8 cellular contexts compared by ENCODE assay signal in genomic region chr11:75867778-75868374, GRCh38. TPM values are rescaled to one million over a fixed set of nuclear protein-coding genes. Genes with fewer than 3 reads are reported as not detected.
DNase-seq lines count a peak whose midpoint lies in the region; ATAC-seq, FAIRE-seq and TF ChIP-seq lines count a peak whose summit lies in the region.

No MANE protein-coding gene starts in this region.

- H3K4me1 ChIP-seq in NT2/D1 (ENCODE audit: insufficient read depth, insufficient read length) (no peaks in the 10 kb centered on the region), heart left ventricle (peaks cover 0 to 36% (median 20%) of the 10 kb centered on the region in 12 donors)

- no peak overlapping the region for H3K27ac ChIP-seq in heart left ventricle

- peak; percentile 73 to 89 (median 86) for TF ChIP-seq CTCF in heart left ventricle (IDR thresholded peaks at IDR 0.05)
- TF ChIP-seq CTCF in retinal pigment epithelial cell (conservative IDR thresholded peaks at IDR 0.05; ENCODE audit: low read depth, low read length): peak; percentile 68

- no peak overlapping the region for H3K27ac Mint-ChIP-seq in activated naive CD8-positive, alpha-beta T cell treated with anti-CD3 and anti-CD28 coated beads, Interleukin-2, amount 50 U/mL, for 24 hours

- TF ChIP-seq POLR2A in H54 (IDR thresholded peaks at IDR 0.05; ENCODE audit: low read depth, low read length) (no peak), heart left ventricle (IDR thresholded peaks at IDR 0.05) (no peak)

- DNase-seq in COLO829 (ENCODE audit: low spot score) (peak; percentile 48), H54 (ENCODE audit: insufficient read length, low spot score) (no peak), NT2/D1 (ENCODE audit: low read depth, low spot score) (peak; percentile 9), heart left ventricle (peak in 2 of 5 donors; percentile 17 to 33), retinal pigment epithelial cell (ENCODE audit: low read depth) (no peak)
- DNase-seq in activated naive CD8-positive, alpha-beta T cell treated with anti-CD3 and anti-CD28 coated beads, Interleukin-2, amount 50 U/mL, for 24 hours: peak; percentile 36

- H3K27me3 ChIP-seq in NT2/D1 (ENCODE audit: insufficient read depth, insufficient read length) (no peaks in the 10 kb centered on the region), heart left ventricle (no peaks in the 10 kb centered on the region)

- no peak overlapping the region for H3K4me3 Mint-ChIP-seq in activated naive CD8-positive, alpha-beta T cell treated with anti-CD3 and anti-CD28 coated beads, Interleukin-2, amount 50 U/mL, for 24 hours

- ATAC-seq in activated naive CD8-positive, alpha-beta T cell treated with anti-CD3 and anti-CD28 coated beads, Interleukin-2, amount 50 U/mL, for 24 hours: peak; percentile 28
- ATAC-seq in heart left ventricle (peak; percentile 51 to 75 (median 70)), GM21526 (IDR thresholded peaks at IDR 0.05; ENCODE audit: low FRiP score, unreplicated experiment) (no peak), HG02981 (IDR thresholded peaks at IDR 0.05; ENCODE audit: unreplicated experiment) (no peak)

- H3K4me3 ChIP-seq in NT2/D1 (ENCODE audit: insufficient read length, low read depth) (no peak overlapping the region), heart left ventricle (no peak overlapping the region), retinal pigment epithelial cell (ENCODE audit: low read length) (no peak overlapping the region)

- intact Hi-C loops in heart left ventricle (cut with DNase I): loop anchor here (1.0 to 10.0 kb wide), 8 partner anchors 51 to 323 kb away; partner anchors contain the start of gene UVRAG (in 2 of the 10)

- no peak overlapping the region for H3K9ac ChIP-seq in NT2/D1 (ENCODE audit: insufficient read length, low read depth)

- no peaks in the 10 kb centered on the region for H3K27me3 Mint-ChIP-seq in activated naive CD8-positive, alpha-beta T cell treated with anti-CD3 and anti-CD28 coated beads, Interleukin-2, amount 50 U/mL, for 24 hours

- FAIRE-seq in H54 (lab: Jason Lieb, UNC): peak; percentile 20

- H3K9me3 Mint-ChIP-seq in activated naive CD8-positive, alpha-beta T cell treated with anti-CD3 and anti-CD28 coated beads, Interleukin-2, amount 50 U/mL, for 24 hours: no peaks in the 10 kb centered on the region

- peaks cover 1% of the 10 kb centered on the region for H3K36me3 Mint-ChIP-seq in activated naive CD8-positive, alpha-beta T cell treated with anti-CD3 and anti-CD28 coated beads, Interleukin-2, amount 50 U/mL, for 24 hours (ENCODE audit: low read depth)

- H3K9me3 ChIP-seq in NT2/D1 (ENCODE audit: insufficient read depth, low read length): no peaks in the 10 kb centered on the region
- no peaks in the 10 kb centered on the region for H3K9me3 ChIP-seq in heart left ventricle

- WGBS in heart left ventricle, 4 donors: 18 to 27% (median 22%) methylated on average over 6 of the region's 6 CpGs

- peaks cover 29% of the 10 kb centered on the region for H3K4me1 Mint-ChIP-seq in activated naive CD8-positive, alpha-beta T cell treated with anti-CD3 and anti-CD28 coated beads, Interleukin-2, amount 50 U/mL, for 24 hours

- H3K36me3 ChIP-seq in NT2/D1 (ENCODE audit: insufficient read depth, insufficient read length, low read length): no peaks in the 10 kb centered on the region
- peaks cover 0 to 2% (median 0%) of the 10 kb centered on the region in 9 donors for H3K36me3 ChIP-seq in heart left ventricle

RNA-seq across cellular contexts. Expression of gene UVRAG, which starts 52.9 kb away (rescaled TPM):
- total RNA-seq in heart left ventricle: 10 to 100 TPM; 12.7 to 22.6 (median 15.2) TPM
- 10 to 100 TPM in 1 of 2 donors, 1 to 10 TPM in 1; 4.5 to 12.4 TPM for polyA plus RNA-seq in heart left ventricle

Comparison
In these comparisons a context has a peak if more than half of its experiments do, and no peak if none do; other contexts are left out.
1. DNase-seq: peak in COLO829 (single experiment), NT2/D1 (single experiment) and activated naive CD8-positive, alpha-beta T cell treated with anti-CD3 and anti-CD28 coated beads, Interleukin-2, amount 50 U/mL, for 24 hours (single experiment); none in H54 (single experiment) and retinal pigment epithelial cell (single experiment).
2. ATAC-seq: peak in activated naive CD8-positive, alpha-beta T cell treated with anti-CD3 and anti-CD28 coated beads, Interleukin-2, amount 50 U/mL, for 24 hours (single experiment) and heart left ventricle (4 of 4); none in GM21526 (single experiment) and HG02981 (single experiment).